Comparison of ENCODE assay signal across 1 cellular context in the genomic region with DNA sequence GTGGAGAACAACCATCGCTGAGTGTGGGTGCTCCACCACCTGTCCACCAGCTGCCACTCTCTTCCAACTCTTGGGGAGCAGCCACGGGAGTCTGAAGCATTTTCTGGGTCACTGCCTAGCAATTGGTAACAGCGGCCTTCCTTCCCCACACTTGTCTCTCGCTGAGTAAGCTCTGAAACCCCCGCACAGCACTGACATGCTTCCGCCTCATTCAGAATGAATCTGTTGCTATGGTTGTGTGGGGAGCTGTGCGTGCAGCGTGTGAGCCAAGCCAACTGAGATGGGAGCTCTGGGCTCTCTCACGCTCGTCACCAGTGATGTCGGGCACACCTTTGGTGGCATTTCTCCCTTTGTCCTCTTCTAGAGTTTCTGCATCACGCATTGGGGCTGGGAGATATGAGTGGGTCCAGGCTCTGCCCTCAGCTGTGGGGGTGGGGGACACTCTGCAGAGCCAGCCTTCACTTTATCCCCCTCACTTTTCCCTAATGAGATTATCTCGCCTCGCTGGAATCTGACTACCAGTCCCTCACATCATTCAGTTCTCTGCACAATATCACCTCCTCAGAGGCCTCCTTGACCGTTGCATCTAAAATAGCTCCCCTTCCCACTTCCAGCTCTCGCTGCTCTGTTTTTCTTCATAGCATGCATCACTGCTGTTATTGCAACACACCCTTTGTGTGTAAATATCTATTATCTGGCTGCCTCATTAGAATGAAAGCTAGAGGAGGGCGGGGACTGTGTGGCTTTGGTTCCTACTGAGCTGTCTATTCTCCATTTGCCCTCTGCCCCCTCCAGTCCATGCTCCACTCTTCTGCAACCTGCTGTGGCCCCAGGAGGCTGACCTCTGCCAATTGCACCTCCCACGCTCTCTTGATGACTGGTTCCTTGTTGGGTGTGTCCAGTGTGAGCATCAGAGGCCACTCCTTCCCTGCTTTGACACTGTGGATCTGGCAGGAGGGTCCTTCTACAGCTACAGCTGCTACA.
TF ChIP-seq lines count a peak whose summit lies in the region.

No MANE protein-coding gene starts in this region.

TF ChIP-seq in GM12878, 131 proteins besides CTCF, POLR2A, EP300 and RAD21 (continued from another document and continues in another):
- TF ChIP-seq STAT1 (conservative IDR thresholded peaks at IDR 0.05) (peak; percentile 25; the same call in 1 of the 2 replicates), HDGF (IDR thresholded peaks at IDR 0.05) (0 out of 2 replicates have a peak, but pooled peaks have one; percentile 46), RUNX3 (IDR thresholded peaks at IDR 0.05; ENCODE audit: low read length) (peak; percentile 78), RAD51 (IDR thresholded peaks at IDR 0.05) (no peak), MXI1 (IDR thresholded peaks at IDR 0.05; ENCODE audit: low read depth, low read length) (peak; percentile 75), NRF1 (conservative IDR thresholded peaks at IDR 0.05; ENCODE audit: low read depth, low read length) (no peak), ZZZ3 (IDR thresholded peaks at IDR 0.05; ENCODE audit: control insufficient read depth, insufficient read length, low read depth) (no peak), NFYA (IDR thresholded peaks at IDR 0.05; ENCODE audit: borderline replicate concordance, low read depth, low read length) (no peak), SKIL (IDR thresholded peaks at IDR 0.05; ENCODE audit: low read depth, poor library complexity, severe bottlenecking) (peak; percentile 86), SREBF1 (IDR thresholded peaks at IDR 0.05; ENCODE audit: low read length) (no peak), KLF5 (IDR thresholded peaks at IDR 0.05; ENCODE audit: partially characterized antibody) (peak; percentile 89), IKZF2 (IDR thresholded peaks at IDR 0.05) (peak; percentile 53 to 76), BCL11A (IDR thresholded peaks at IDR 0.05; ENCODE audit: low read depth, low read length) (peak; percentile 92), NR2F1 (conservative IDR thresholded peaks at IDR 0.05) (peak; percentile 94), SMAD5 (IDR thresholded peaks at IDR 0.05; ENCODE audit: low read depth) (no peak; the same call in 1 of the 2 replicates), YY1 (IDR thresholded peaks at IDR 0.05; ENCODE audit: low read depth, low read length) (peak; percentile 37), NBN (IDR thresholded peaks at IDR 0.05) (peak; percentile 39; the same call in 1 of the 2 replicates), ETV6 (conservative IDR thresholded peaks at IDR 0.05 in 1 of 2, IDR thresholded peaks at IDR 0.05 in 1 of 2; ENCODE audit: borderline replicate concordance in 1 of 2, low read depth in 1 of 2) (peak in 1 of 2 experiments; percentile 68; a peak in 2 of 4 replicates), SUPT20H (IDR thresholded peaks at IDR 0.05; ENCODE audit: borderline replicate concordance, control insufficient read depth, low read depth, low read length) (no peak), FOXK2 (IDR thresholded peaks at IDR 0.05) (no peak), KAT2A (conservative IDR thresholded peaks at IDR 0.05; ENCODE audit: control insufficient read depth, low read depth, low read length) (no peak), MYB (IDR thresholded peaks at IDR 0.05; ENCODE audit: borderline replicate concordance, low read depth, low read length) (no peak), ZNF24 (IDR thresholded peaks at IDR 0.05) (no peak), FOS (IDR thresholded peaks at IDR 0.05; ENCODE audit: borderline replicate concordance, extremely low read depth, insufficient read length) (no peak), NKRF (conservative IDR thresholded peaks at IDR 0.05) (no peak), MYC (IDR thresholded peaks at IDR 0.05; ENCODE audit: insufficient read depth, insufficient read length, insufficient replicate concordance, low read length, severe bottlenecking) (no peak), GATAD2B (conservative IDR thresholded peaks at IDR 0.05; ENCODE audit: low read depth) (0 out of 2 replicates have a peak, but pooled peaks have one; percentile 35), ATF7 (IDR thresholded peaks at IDR 0.05; ENCODE audit: low read depth) (peak; percentile 73), ZNF622 (IDR thresholded peaks at IDR 0.05) (no peak)
- TF ChIP-seq, protein P1, sequence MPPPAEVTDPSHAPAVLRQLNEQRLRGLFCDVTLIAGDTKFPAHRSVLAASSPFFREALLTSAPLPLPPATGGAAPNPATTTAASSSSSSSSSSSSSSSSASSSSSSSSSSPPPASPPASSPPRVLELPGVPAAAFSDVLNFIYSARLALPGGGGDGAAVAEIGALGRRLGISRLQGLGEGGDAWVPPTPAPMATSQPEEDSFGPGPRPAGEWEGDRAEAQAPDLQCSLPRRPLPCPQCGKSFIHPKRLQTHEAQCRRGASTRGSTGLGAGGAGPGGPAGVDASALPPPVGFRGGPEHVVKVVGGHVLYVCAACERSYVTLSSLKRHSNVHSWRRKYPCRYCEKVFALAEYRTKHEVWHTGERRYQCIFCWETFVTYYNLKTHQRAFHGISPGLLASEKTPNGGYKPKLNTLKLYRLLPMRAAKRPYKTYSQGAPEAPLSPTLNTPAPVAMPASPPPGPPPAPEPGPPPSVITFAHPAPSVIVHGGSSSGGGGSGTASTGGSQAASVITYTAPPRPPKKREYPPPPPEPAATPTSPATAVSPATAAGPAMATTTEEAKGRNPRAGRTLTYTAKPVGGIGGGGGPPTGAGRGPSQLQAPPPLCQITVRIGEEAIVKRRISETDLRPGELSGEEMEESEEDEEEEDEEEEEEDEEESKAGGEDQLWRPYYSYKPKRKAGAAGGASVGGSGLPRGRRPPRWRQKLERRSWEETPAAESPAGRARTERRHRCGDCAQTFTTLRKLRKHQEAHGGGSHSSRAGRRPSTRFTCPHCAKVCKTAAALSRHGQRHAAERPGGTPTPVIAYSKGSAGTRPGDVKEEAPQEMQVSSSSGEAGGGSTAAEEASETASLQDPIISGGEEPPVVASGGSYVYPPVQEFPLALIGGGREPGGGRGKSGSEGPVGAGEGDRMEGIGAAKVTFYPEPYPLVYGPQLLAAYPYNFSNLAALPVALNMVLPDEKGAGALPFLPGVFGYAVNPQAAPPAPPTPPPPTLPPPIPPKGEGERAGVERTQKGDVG (CRISPR knock-in tag; IDR thresholded peaks at IDR 0.05), result no peak
- TF ChIP-seq, protein P2, sequence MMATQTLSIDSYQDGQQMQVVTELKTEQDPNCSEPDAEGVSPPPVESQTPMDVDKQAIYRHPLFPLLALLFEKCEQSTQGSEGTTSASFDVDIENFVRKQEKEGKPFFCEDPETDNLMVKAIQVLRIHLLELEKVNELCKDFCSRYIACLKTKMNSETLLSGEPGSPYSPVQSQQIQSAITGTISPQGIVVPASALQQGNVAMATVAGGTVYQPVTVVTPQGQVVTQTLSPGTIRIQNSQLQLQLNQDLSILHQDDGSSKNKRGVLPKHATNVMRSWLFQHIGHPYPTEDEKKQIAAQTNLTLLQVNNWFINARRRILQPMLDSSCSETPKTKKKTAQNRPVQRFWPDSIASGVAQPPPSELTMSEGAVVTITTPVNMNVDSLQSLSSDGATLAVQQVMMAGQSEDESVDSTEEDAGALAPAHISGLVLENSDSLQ (IDR thresholded peaks at IDR 0.05), result peak; percentile 46
- TF ChIP-seq, protein P3, sequence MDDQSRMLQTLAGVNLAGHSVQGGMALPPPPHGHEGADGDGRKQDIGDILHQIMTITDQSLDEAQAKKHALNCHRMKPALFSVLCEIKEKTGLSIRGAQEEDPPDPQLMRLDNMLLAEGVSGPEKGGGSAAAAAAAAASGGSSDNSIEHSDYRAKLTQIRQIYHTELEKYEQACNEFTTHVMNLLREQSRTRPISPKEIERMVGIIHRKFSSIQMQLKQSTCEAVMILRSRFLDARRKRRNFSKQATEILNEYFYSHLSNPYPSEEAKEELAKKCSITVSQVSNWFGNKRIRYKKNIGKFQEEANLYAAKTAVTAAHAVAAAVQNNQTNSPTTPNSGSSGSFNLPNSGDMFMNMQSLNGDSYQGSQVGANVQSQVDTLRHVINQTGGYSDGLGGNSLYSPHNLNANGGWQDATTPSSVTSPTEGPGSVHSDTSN (IDR thresholded peaks at IDR 0.05; ENCODE audit: insufficient replicate concordance, low read depth, low read length), result no peak
- TF ChIP-seq, protein P4, sequence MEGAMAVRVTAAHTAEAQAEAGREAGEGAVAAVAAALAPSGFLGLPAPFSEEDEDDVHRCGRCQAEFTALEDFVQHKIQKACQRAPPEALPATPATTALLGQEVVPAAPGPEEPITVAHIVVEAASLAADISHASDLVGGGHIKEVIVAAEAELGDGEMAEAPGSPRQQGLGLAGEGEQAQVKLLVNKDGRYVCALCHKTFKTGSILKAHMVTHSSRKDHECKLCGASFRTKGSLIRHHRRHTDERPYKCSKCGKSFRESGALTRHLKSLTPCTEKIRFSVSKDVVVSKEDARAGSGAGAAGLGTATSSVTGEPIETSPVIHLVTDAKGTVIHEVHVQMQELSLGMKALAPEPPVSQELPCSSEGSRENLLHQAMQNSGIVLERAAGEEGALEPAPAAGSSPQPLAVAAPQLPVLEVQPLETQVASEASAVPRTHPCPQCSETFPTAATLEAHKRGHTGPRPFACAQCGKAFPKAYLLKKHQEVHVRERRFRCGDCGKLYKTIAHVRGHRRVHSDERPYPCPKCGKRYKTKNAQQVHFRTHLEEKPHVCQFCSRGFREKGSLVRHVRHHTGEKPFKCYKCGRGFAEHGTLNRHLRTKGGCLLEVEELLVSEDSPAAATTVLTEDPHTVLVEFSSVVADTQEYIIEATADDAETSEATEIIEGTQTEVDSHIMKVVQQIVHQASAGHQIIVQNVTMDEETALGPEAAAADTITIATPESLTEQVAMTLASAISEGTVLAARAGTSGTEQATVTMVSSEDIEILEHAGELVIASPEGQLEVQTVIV (IDR thresholded peaks at IDR 0.05; ENCODE audit: borderline replicate concordance, partially characterized antibody), result no peak
- TF ChIP-seq, protein P5, sequence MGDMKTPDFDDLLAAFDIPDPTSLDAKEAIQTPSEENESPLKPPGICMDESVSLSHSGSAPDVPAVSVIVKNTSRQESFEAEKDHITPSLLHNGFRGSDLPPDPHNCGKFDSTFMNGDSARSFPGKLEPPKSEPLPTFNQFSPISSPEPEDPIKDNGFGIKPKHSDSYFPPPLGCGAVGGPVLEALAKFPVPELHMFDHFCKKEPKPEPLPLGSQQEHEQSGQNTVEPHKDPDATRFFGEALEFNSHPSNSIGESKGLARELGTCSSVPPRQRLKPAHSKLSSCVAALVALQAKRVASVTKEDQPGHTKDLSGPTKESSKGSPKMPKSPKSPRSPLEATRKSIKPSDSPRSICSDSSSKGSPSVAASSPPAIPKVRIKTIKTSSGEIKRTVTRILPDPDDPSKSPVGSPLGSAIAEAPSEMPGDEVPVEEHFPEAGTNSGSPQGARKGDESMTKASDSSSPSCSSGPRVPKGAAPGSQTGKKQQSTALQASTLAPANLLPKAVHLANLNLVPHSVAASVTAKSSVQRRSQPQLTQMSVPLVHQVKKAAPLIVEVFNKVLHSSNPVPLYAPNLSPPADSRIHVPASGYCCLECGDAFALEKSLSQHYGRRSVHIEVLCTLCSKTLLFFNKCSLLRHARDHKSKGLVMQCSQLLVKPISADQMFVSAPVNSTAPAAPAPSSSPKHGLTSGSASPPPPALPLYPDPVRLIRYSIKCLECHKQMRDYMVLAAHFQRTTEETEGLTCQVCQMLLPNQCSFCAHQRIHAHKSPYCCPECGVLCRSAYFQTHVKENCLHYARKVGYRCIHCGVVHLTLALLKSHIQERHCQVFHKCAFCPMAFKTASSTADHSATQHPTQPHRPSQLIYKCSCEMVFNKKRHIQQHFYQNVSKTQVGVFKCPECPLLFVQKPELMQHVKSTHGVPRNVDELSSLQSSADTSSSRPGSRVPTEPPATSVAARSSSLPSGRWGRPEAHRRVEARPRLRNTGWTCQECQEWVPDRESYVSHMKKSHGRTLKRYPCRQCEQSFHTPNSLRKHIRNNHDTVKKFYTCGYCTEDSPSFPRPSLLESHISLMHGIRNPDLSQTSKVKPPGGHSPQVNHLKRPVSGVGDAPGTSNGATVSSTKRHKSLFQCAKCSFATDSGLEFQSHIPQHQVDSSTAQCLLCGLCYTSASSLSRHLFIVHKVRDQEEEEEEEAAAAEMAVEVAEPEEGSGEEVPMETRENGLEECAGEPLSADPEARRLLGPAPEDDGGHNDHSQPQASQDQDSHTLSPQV (IDR thresholded peaks at IDR 0.05), result peak; percentile 57; the same call in 1 of the 2 replicates
